25 cellular contexts compared by ENCODE assay signal in the genomic region with DNA sequence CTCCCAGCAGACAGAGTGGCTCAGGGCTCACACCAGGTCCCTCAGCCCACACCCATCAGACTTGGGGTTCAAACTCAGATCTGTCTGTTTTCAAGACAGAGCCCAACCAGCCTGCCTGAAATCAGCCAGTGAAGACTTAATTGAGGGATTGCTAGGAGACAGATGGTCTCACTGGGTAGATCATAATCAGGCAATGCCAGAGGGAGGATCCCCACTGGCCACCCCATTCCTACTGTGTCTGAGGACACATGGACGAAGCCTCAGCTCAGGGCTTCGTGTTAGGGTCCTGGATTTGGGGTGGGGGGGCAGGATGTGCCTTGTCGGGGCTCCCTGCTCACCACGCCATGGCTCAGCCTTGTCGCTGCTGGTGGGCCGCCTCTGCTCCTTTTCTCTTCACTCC.
"Had no signal": no experiment of that assay in that cellular context is flagged by ENCODE, and none has a peak within 500 bp of the region (broad histone marks: within the 10 kb centered on the region; RNA-seq: fewer than 3 reads in every experiment).

No MANE protein-coding gene starts in this region.

- DNase-seq: activated CD4-positive, alpha-beta memory T cell treated with anti-CD3 and anti-CD28 coated beads, Interleukin-2, amount 10 ng/mL, durations not matched to agents 7 days and 5 days; activated CD4-positive, alpha-beta T cell treated with anti-CD3 and anti-CD28 coated beads for 1 hour; activated CD4-positive, alpha-beta T cell treated with anti-CD3 and anti-CD28 coated beads for 48 hours; activated CD4-positive, CD25-positive, alpha-beta regulatory T cell; activated gamma-delta T cell; activated naive CD4-positive, alpha-beta T cell treated with Interleukin-2 at 50 U/mL for 16 hours; activated naive CD8-positive, alpha-beta T cell treated with anti-CD3 and anti-CD28 coated beads, Interleukin-2, amount 10 ng/mL, durations not matched to agents 7 days and 5 days; body of pancreas; cerebellar nuclear complex; MM.1S; NCI-H1092; NCI-H1436 treated with DMSO at 0.1 percent for 48 hours; NCI-H1694 treated with DMSO at 0.1 percent for 48 hours; NCI-H2029; NCI-H345; NCI-H524 treated with DMSO at 0.1 percent for 48 hours; SHP77; SJCRH30; T1000; WERI-Rb-1 had no signal

- H3K9me3 ChIP-seq: body of pancreas, breast epithelium had no signal

- H3K27ac Mint-ChIP-seq: activated CD4-positive, alpha-beta memory T cell treated with anti-CD3 and anti-CD28 coated beads, Interleukin-2, amount 10 ng/mL, durations not matched to agents 7 days and 5 days; activated naive CD4-positive, alpha-beta T cell treated with anti-CD3 and anti-CD28 coated beads, Interleukin-2, amount 50 U/mL, for 24 hours; activated naive CD8-positive, alpha-beta T cell treated with anti-CD3 and anti-CD28 coated beads, Interleukin-2, amount 10 ng/mL, durations not matched to agents 7 days and 5 days had no signal

- H3K36me3 Mint-ChIP-seq: activated naive CD4-positive, alpha-beta T cell treated with anti-CD3 and anti-CD28 coated beads, Interleukin-2, amount 50 U/mL, for 24 hours; activated naive CD8-positive, alpha-beta T cell treated with anti-CD3 and anti-CD28 coated beads, Interleukin-2, amount 10 ng/mL, durations not matched to agents 7 days and 5 days had no signal

- H3K4me1 ChIP-seq: body of pancreas, breast epithelium, SJCRH30 had no signal

- H3K36me3 ChIP-seq: breast epithelium, SJCRH30, WERI-Rb-1 had no signal

- H3K27me3 ChIP-seq: body of pancreas, breast epithelium, SJCRH30 had no signal

- H3K27ac ChIP-seq: body of pancreas, breast epithelium, KMS-11, SJCRH30, SK-N-MC, WERI-Rb-1 had no signal

- H3K9me3 Mint-ChIP-seq: activated CD4-positive, alpha-beta memory T cell treated with anti-CD3 and anti-CD28 coated beads, Interleukin-2, amount 10 ng/mL, durations not matched to agents 7 days and 5 days; activated naive CD4-positive, alpha-beta T cell treated with anti-CD3 and anti-CD28 coated beads, Interleukin-2, amount 50 U/mL, for 24 hours had no signal

- H3K4me3 Mint-ChIP-seq: activated CD4-positive, alpha-beta memory T cell treated with anti-CD3 and anti-CD28 coated beads, Interleukin-2, amount 10 ng/mL, durations not matched to agents 7 days and 5 days; activated naive CD4-positive, alpha-beta T cell treated with anti-CD3 and anti-CD28 coated beads, Interleukin-2, amount 50 U/mL, for 24 hours; activated naive CD8-positive, alpha-beta T cell treated with anti-CD3 and anti-CD28 coated beads, Interleukin-2, amount 10 ng/mL, durations not matched to agents 7 days and 5 days had no signal

- H3K4me3 ChIP-seq: body of pancreas, breast epithelium, SJCRH30, SK-N-MC had no signal

- ATAC-seq: body of pancreas, Panc1 had no signal
